In the genomic region with DNA sequence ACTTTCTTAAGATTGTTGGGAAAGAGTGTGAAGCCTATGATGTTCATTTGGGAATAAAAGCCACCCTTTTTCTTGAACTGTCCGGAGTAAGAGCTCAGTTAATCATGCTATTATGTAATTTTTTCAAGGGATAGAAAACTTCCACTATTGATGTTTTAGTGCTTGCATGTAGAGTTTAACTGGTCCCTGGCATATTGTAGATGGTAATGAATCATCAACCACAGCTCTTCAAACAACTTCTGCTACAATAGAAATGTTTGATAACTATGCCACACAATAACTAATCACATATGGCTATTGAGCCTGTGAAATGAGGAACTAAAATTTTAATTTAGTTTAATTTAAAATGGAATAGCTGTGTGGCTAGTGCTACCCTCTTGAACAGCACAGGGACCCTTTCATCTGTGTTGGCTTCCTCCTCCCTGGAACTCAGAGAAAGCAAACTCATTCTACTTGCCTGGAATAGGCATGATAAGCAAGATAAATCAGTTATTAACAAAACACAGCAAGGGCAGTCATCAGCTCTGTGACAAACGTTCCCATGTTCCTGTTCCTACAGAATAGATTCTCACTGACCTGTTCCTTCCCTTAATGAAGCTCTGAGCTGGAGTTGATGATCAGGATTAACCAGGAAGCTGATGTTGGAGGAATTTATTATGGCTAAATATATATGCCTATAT, we compare ENCODE assay signal across 13 cellular contexts. TPM values are rescaled to one million over a fixed set of nuclear protein-coding genes. Genes with fewer than 3 reads are reported as not detected.
DNase-seq lines count a peak whose midpoint lies in the region; ATAC-seq, FAIRE-seq and TF ChIP-seq lines count a peak whose summit lies in the region.
"Had no signal": no experiment of that assay in that cellular context is flagged by ENCODE, and none has a peak within 500 bp of the region (broad histone marks: within the 10 kb centered on the region; RNA-seq: fewer than 3 reads in every experiment).

No MANE protein-coding gene starts in this region.

- no peaks in the 10 kb centered on the region for H3K27me3 Mint-ChIP-seq in osteocyte (ENCODE audit: unreplicated experiment)
- H3K27me3 Mint-ChIP-seq: activated naive CD8-positive, alpha-beta T cell treated with anti-CD3 and anti-CD28 coated beads, Interleukin-2, amount 10 ng/mL, durations not matched to agents 7 days and 5 days had no signal

- peak; percentile 96 for FAIRE-seq in RCC 7860 (lab: Jason Lieb, UNC)

- H3K4me3 ChIP-seq in stomach = no peak overlapping the region

- H3K4me1 Mint-ChIP-seq in osteocyte (ENCODE audit: unreplicated experiment) = peaks cover 6% of the 10 kb centered on the region

- intact Hi-C loops in stomach (cut with DNase I; ENCODE audit: low total_unique reads) = no loop called here

- no peak overlapping the region for H3K27ac Mint-ChIP-seq in osteocyte (ENCODE audit: unreplicated experiment)
- H3K27ac Mint-ChIP-seq: activated naive CD8-positive, alpha-beta T cell treated with anti-CD3 and anti-CD28 coated beads, Interleukin-2, amount 10 ng/mL, durations not matched to agents 7 days and 5 days had no signal

- 20 to 42% (median 25%) methylated on average over 2 of the region's 2 CpGs for WGBS in stomach, 5 donors

- no peak for ATAC-seq in GM21390 (IDR thresholded peaks at IDR 0.05; ENCODE audit: unreplicated experiment)
- ATAC-seq in HG02840 (IDR thresholded peaks at IDR 0.05; ENCODE audit: low FRiP score, unreplicated experiment) = no peak
- ATAC-seq in HG02852 (IDR thresholded peaks at IDR 0.05; ENCODE audit: unreplicated experiment) = no peak

- H3K4me1 ChIP-seq in stomach = peaks cover 0 to 39% (median 13%) of the 10 kb centered on the region in 4 donors

- no peak for TF ChIP-seq EP300 in stomach (IDR thresholded peaks at IDR 0.05)

- H3K27ac ChIP-seq in stomach = peak overlapping the region in 4 of 5 donors; percentile 24 to 73 (median 48)

- no peaks in the 10 kb centered on the region for H3K27me3 ChIP-seq in stomach

- H3K36me3 ChIP-seq in stomach = no peaks in the 10 kb centered on the region

- no peaks in the 10 kb centered on the region for H3K9me3 ChIP-seq in stomach

- no peak overlapping the region for H3K4me3 Mint-ChIP-seq in osteocyte (ENCODE audit: unreplicated experiment)
- H3K4me3 Mint-ChIP-seq: activated naive CD8-positive, alpha-beta T cell treated with anti-CD3 and anti-CD28 coated beads, Interleukin-2, amount 10 ng/mL, durations not matched to agents 7 days and 5 days had no signal

- no peak for TF ChIP-seq CTCF in stomach (IDR thresholded peaks at IDR 0.05)
- no peak for TF ChIP-seq CTCF in osteocyte (IDR thresholded peaks at IDR 0.05)

- peaks cover 8% of the 10 kb centered on the region for H3K9me3 Mint-ChIP-seq in osteocyte (ENCODE audit: unreplicated experiment)
- H3K9me3 Mint-ChIP-seq: activated naive CD8-positive, alpha-beta T cell treated with anti-CD3 and anti-CD28 coated beads, Interleukin-2, amount 10 ng/mL, durations not matched to agents 7 days and 5 days had no signal

- DNase-seq in H4 (ENCODE audit: low spot score) (peak; percentile 40), RCC 7860 (ENCODE audit: low spot score) (peak; percentile 71), erythroblast (lab: John Stamatoyannopoulos, UW) (peak; percentile 40 to 48), stomach (no peak), osteocyte (ENCODE audit: extremely low spot score, unreplicated experiment) (no peak)
- DNase-seq: activated naive CD8-positive, alpha-beta T cell treated with anti-CD3 and anti-CD28 coated beads, Interleukin-2, amount 10 ng/mL, durations not matched to agents 7 days and 5 days; DND-41; effector memory CD4-positive, alpha-beta T cell; NCI-H187 treated with DMSO at 0.1 percent for 48 hours; substantia nigra had no signal

- TF ChIP-seq POLR2A in erythroblast (IDR thresholded peaks at IDR 0.05; ENCODE audit: low read length) (no peak), stomach (IDR thresholded peaks at IDR 0.05) (no peak)

- H3K36me3 Mint-ChIP-seq in osteocyte (ENCODE audit: unreplicated experiment) = no peaks in the 10 kb centered on the region
- H3K36me3 Mint-ChIP-seq: activated naive CD8-positive, alpha-beta T cell treated with anti-CD3 and anti-CD28 coated beads, Interleukin-2, amount 10 ng/mL, durations not matched to agents 7 days and 5 days had no signal

RNA-seq across cellular contexts. Expression of gene SRI, which starts 4.9 kb away (rescaled TPM):
- 307 and 321 TPM in 2 replicates for total RNA-seq in H4 (2014; rRNA removed; shearing (Covaris generic))
- 100 to 1,000 TPM in 1 of 5 donors, 10 to 100 TPM in 4; 23.3 to 102 (median 70.3) TPM for total RNA-seq in stomach
- 100 to 1,000 TPM in 2 of 3 donors, 10 to 100 TPM in 1; 57.0 to 107 (median 101) TPM for polyA plus RNA-seq in stomach
- 105 and 111 TPM in 2 replicates for total RNA-seq in osteocyte

Comparison
In these comparisons a context has a peak if more than half of its experiments do, and no peak if none do; other contexts are left out.
1. DNase-seq: peak in H4 (single experiment), RCC 7860 (single experiment) and erythroblast (2 of 2); none in stomach (single experiment) and osteocyte (single experiment).